ENCODE assay signal across 14 cellular contexts in the genomic region with DNA sequence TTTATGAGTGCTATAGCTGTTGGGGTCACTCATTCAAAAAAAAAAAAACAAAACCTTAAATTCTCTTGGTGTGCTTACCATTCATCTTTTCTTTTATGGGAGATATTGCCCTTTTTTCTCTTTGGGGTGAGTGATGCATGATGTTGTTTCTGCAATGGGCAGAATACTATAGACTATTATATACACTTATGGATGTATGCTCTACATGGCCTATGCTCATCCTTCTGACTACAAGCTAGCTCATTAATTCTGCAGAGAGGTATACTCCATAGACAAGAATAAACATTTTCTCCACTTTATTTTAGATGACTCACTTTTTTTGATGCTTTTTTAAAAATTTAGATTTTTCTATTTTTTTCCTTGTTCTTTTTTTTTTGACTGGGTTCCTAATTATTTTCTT.
DNase-seq lines count a peak whose midpoint lies in the region; ATAC-seq and TF ChIP-seq lines count a peak whose summit lies in the region.
"Had no signal": no experiment of that assay in that cellular context is flagged by ENCODE, and none has a peak within 500 bp of the region (broad histone marks: within the 10 kb centered on the region; RNA-seq: fewer than 3 reads in every experiment).

No MANE protein-coding gene starts in this region.

- H3K27me3 ChIP-seq in GM23248 (replicated peaks; ENCODE audit: insufficient read depth) (no peaks in the 10 kb centered on the region), mesenchymal stem cell (ENCODE audit: control insufficient read depth in 1 of 2, insufficient read depth in 1 of 2, low read length in 2 of 2) (no peaks in the 10 kb centered on the region), suprapubic skin (no peaks in the 10 kb centered on the region)
- H3K27me3 ChIP-seq: neutrophil had no signal

- no peak for TF ChIP-seq POLR2A in suprapubic skin (IDR thresholded peaks at IDR 0.05)

- H3K4me3 ChIP-seq in GM23248 (peak overlapping the region; percentile 65), mesenchymal stem cell (ENCODE audit: insufficient read depth in 1 of 2, low read depth in 1 of 2, low read length in 2 of 2) (peak overlapping the region in 1 of 2 experiments; percentile 76), suprapubic skin (peak overlapping the region; percentile 22)

- DNase-seq in GM23248, result peak; percentile 6
- no peak for DNase-seq in mesenchymal stem cell
- no peak for DNase-seq in suprapubic skin (ENCODE audit: low spot score in 2 of 2)
- DNase-seq in anterior cingulate cortex (lab: John Stamatoyannopoulos, UW), result no peak
- DNase-seq in NOMO-1 (lab: John Stamatoyannopoulos, UW; ENCODE audit: unreplicated experiment in 2 of 2), result no peak
- DNase-seq in NCI-H524 (lab: John Stamatoyannopoulos, UW), result no peak
- DNase-seq: activated CD4-positive, alpha-beta T cell treated with anti-CD3 and anti-CD28 coated beads, Interleukin-2, amount 50 U/mL, for 1 hour; activated naive CD8-positive, alpha-beta T cell treated with anti-CD3 and anti-CD28 coated beads, Interleukin-2, amount 10 ng/mL, durations not matched to agents 7 days and 5 days; activated T-cell treated with anti-CD3 and anti-CD28 coated beads, Interleukin-2, amount 50 U/mL, for 48 hours; NCI-H1048; SHP77 treated with DMSO at 0.1 percent for 48 hours had no signal

- H3K4me2 ChIP-seq in GM23248 (ENCODE audit: unreplicated experiment), result peak overlapping the region; percentile 94
- no peak overlapping the region for H3K4me2 ChIP-seq in mesenchymal stem cell (ENCODE audit: low read length, poor library complexity, severe bottlenecking)

- H2BK12ac ChIP-seq in mesenchymal stem cell (ENCODE audit: low read length in 2 of 2), result no peak overlapping the region

- peaks cover 18% of the 10 kb centered on the region for H3F3A ChIP-seq in GM23248 (ENCODE audit: insufficient read depth)

- no peak overlapping the region for H4K8ac ChIP-seq in mesenchymal stem cell (ENCODE audit: low read length)

- H2BK120ac ChIP-seq in mesenchymal stem cell (ENCODE audit: low read depth, low read length), result no peak overlapping the region

- H3K4ac ChIP-seq in mesenchymal stem cell (ENCODE audit: low read depth in 1 of 2, low read length in 2 of 2), result no peak overlapping the region

- no peak for TF ChIP-seq EP300 in suprapubic skin (IDR thresholded peaks at IDR 0.05)

- H3K79me2 ChIP-seq in GM23248 (ENCODE audit: insufficient read depth), result no peaks in the 10 kb centered on the region

- no peak overlapping the region for H3K18ac ChIP-seq in mesenchymal stem cell (ENCODE audit: low read depth in 1 of 2, low read length in 2 of 2)

- H3K4me1 ChIP-seq in GM23248 (ENCODE audit: insufficient read depth), result peaks cover 15% of the 10 kb centered on the region
- H3K4me1 ChIP-seq in mesenchymal stem cell (ENCODE audit: control insufficient read depth, insufficient read depth, low read depth, low read length), result no peaks in the 10 kb centered on the region
- peaks cover 3% of the 10 kb centered on the region for H3K4me1 ChIP-seq in suprapubic skin

- H3K9ac ChIP-seq in GM23248 (peak overlapping the region; percentile 45), mesenchymal stem cell (ENCODE audit: low read length) (peak overlapping the region; percentile 80)

- no peak overlapping the region for H2AK5ac ChIP-seq in mesenchymal stem cell (ENCODE audit: low read length, severe bottlenecking)

- H3K9me2 ChIP-seq in GM23248 (ENCODE audit: insufficient read depth), result no peaks in the 10 kb centered on the region

- H3K36me3 ChIP-seq in GM23248 (ENCODE audit: low read depth), result no peaks in the 10 kb centered on the region
- H3K36me3 ChIP-seq in mesenchymal stem cell (ENCODE audit: control insufficient read depth in 1 of 2, insufficient read depth in 2 of 2, low read depth in 1 of 2, low read length in 2 of 2), result no peaks in the 10 kb centered on the region
- H3K36me3 ChIP-seq in suprapubic skin, result no peaks in the 10 kb centered on the region
- H3K36me3 ChIP-seq: neutrophil had no signal

- in situ Hi-C loops in GM23248 (cut with MboI), result no loop called here

- H2BK15ac ChIP-seq in mesenchymal stem cell (ENCODE audit: low read depth, poor library complexity, severe bottlenecking), result no peak overlapping the region

- H3K27ac ChIP-seq in GM23248 (peak overlapping the region; percentile 43), mesenchymal stem cell (ENCODE audit: low read length, poor library complexity, severe bottlenecking) (no peak overlapping the region), suprapubic skin (peak overlapping the region; percentile 60)
- H3K27ac ChIP-seq: neutrophil had no signal

- no peak for TF ChIP-seq CTCF in suprapubic skin (IDR thresholded peaks at IDR 0.05)

- H2BK5ac ChIP-seq in mesenchymal stem cell (ENCODE audit: low read depth, low read length, poor library complexity, severe bottlenecking), result no peak overlapping the region

- no peaks in the 10 kb centered on the region for H3K9me3 ChIP-seq in GM23248 (ENCODE audit: low read depth)
- no peaks in the 10 kb centered on the region for H3K9me3 ChIP-seq in mesenchymal stem cell (ENCODE audit: control insufficient read depth, low read length)
- no peaks in the 10 kb centered on the region for H3K9me3 ChIP-seq in suprapubic skin
- H3K9me3 ChIP-seq: neutrophil had no signal

- H3K79me1 ChIP-seq in mesenchymal stem cell (replicated peaks; ENCODE audit: low read length, poor library complexity, severe bottlenecking), result no peaks in the 10 kb centered on the region

- H2AFZ ChIP-seq in GM23248, result no peak overlapping the region
- H2AFZ ChIP-seq in mesenchymal stem cell (ENCODE audit: low read depth, low read length), result no peak overlapping the region

- ATAC-seq in SK-N-SH treated with all-trans-retinoic acid at 6 μM for 48 hours (peak; percentile 65), HG03342 (IDR thresholded peaks at IDR 0.05; ENCODE audit: unreplicated experiment) (no peak)

- no peak overlapping the region for H3K23ac ChIP-seq in mesenchymal stem cell (ENCODE audit: low read length in 2 of 2)

- no peak overlapping the region for H3K14ac ChIP-seq in mesenchymal stem cell (ENCODE audit: low read length in 2 of 2)

- H4K91ac ChIP-seq in mesenchymal stem cell (ENCODE audit: low read length), result no peak overlapping the region

- H4K20me1 ChIP-seq in GM23248 (ENCODE audit: insufficient read depth), result no peaks in the 10 kb centered on the region

TF ChIP-seq in SK-N-SH treated with all-trans-retinoic acid at 6 μM for 48 hours, 23 proteins besides CTCF, POLR2A, EP300 and RAD21 (continues in another document):
- no peak for TF ChIP-seq TOX (CRISPR knock-in tag; IDR thresholded peaks at IDR 0.05; ENCODE audit: borderline replicate concordance)
- TF ChIP-seq SNAI2 (CRISPR knock-in tag; IDR thresholded peaks at IDR 0.05), result no peak
- TF ChIP-seq CREB5 (CRISPR knock-in tag; IDR thresholded peaks at IDR 0.05; ENCODE audit: low read depth), result no peak
- TF ChIP-seq PPARA (CRISPR knock-in tag; IDR thresholded peaks at IDR 0.05; ENCODE audit: borderline replicate concordance), result no peak
- no peak for TF ChIP-seq ZNF70 (CRISPR knock-in tag; IDR thresholded peaks at IDR 0.05)
- TF ChIP-seq POU6F1 (CRISPR knock-in tag; IDR thresholded peaks at IDR 0.05; ENCODE audit: borderline replicate concordance, low read depth), result no peak
- TF ChIP-seq ZFP3 (CRISPR knock-in tag; IDR thresholded peaks at IDR 0.05), result no peak
- TF ChIP-seq, protein P1, sequence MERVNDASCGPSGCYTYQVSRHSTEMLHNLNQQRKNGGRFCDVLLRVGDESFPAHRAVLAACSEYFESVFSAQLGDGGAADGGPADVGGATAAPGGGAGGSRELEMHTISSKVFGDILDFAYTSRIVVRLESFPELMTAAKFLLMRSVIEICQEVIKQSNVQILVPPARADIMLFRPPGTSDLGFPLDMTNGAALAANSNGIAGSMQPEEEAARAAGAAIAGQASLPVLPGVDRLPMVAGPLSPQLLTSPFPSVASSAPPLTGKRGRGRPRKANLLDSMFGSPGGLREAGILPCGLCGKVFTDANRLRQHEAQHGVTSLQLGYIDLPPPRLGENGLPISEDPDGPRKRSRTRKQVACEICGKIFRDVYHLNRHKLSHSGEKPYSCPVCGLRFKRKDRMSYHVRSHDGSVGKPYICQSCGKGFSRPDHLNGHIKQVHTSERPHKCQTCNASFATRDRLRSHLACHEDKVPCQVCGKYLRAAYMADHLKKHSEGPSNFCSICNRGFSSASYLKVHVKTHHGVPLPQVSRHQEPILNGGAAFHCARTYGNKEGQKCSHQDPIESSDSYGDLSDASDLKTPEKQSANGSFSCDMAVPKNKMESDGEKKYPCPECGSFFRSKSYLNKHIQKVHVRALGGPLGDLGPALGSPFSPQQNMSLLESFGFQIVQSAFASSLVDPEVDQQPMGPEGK (CRISPR knock-in tag; IDR thresholded peaks at IDR 0.05; ENCODE audit: borderline replicate concordance), result no peak
- no peak for TF ChIP-seq GLIS3 (CRISPR knock-in tag; IDR thresholded peaks at IDR 0.05)
- TF ChIP-seq ARNTL (CRISPR knock-in tag; IDR thresholded peaks at IDR 0.05; ENCODE audit: borderline replicate concordance, low read depth), result no peak
- TF ChIP-seq ZNF8 (CRISPR knock-in tag; IDR thresholded peaks at IDR 0.05), result no peak
- no peak for TF ChIP-seq ZFP30 (CRISPR knock-in tag; IDR thresholded peaks at IDR 0.05)
- TF ChIP-seq CSDC2 (CRISPR knock-in tag; IDR thresholded peaks at IDR 0.05), result no peak
- no peak for TF ChIP-seq RARB (CRISPR knock-in tag; IDR thresholded peaks at IDR 0.05)
